Comparison of ENCODE assay signal across 16 cellular contexts in genomic region chr22:22857607-22858558, GRCh38. TPM values are rescaled to one million over a fixed set of nuclear protein-coding genes. Genes with fewer than 3 reads are reported as not detected.
"Had no signal": no experiment of that assay in that cellular context is flagged by ENCODE, and none has a peak within 500 bp of the region (broad histone marks: within the 10 kb centered on the region; RNA-seq: fewer than 3 reads in every experiment).

No MANE protein-coding gene starts in this region.

- H3K27ac ChIP-seq: breast epithelium, dorsolateral prefrontal cortex, thoracic aorta had no signal

- H3K4me3 ChIP-seq: breast epithelium, dorsolateral prefrontal cortex, lung, thoracic aorta had no signal

- DNase-seq: activated CD4-positive, alpha-beta memory T cell treated with anti-CD3 and anti-CD28 coated beads, Interleukin-2, amount 10 ng/mL, durations not matched to agents 7 days and 5 days; activated CD4-positive, alpha-beta T cell treated with anti-CD3 and anti-CD28 coated beads for 1 hour; activated naive CD8-positive, alpha-beta T cell treated with anti-CD3 and anti-CD28 coated beads, Interleukin-2, amount 10 ng/mL, durations not matched to agents 7 days and 5 days; activated T-cell treated with anti-CD3 and anti-CD28 coated beads, Interleukin-2, amount 50 U/mL, for 72 hours; aorta; dorsolateral prefrontal cortex; hypothalamus; natural killer cell; stimulated activated CD4-positive, alpha-beta T cell treated with anti-CD3 and anti-CD28 coated beads, Interleukin-2, amount 100 ng/mL, for 48 hours; stimulated activated naive CD8-positive, alpha-beta T cell treated with anti-CD3 and anti-CD28 coated beads, Interleukin-15, amount 100 ng/mL, for 72 hours had no signal

- ATAC-seq: activated T-cell treated with anti-CD3 and anti-CD28 coated beads, Interleukin-2, amount 50 U/mL, for 72 hours; natural killer cell; stimulated activated naive CD8-positive, alpha-beta T cell treated with anti-CD3 and anti-CD28 coated beads, Interleukin-15, amount 100 ng/mL, for 72 hours had no signal

- H3K9me3 ChIP-seq: breast epithelium, thoracic aorta had no signal

- H3K36me3 ChIP-seq: breast epithelium, thoracic aorta had no signal

- H3K4me1 ChIP-seq: breast epithelium had no signal

RNA-seq across cellular contexts. Expression of gene IGLL5, which starts 29.7 kb away (rescaled TPM):
- total RNA-seq: activated CD4-positive, alpha-beta memory T cell treated with anti-CD3 and anti-CD28 coated beads, Interleukin-2, amount 10 ng/mL, durations not matched to agents 7 days and 5 days; activated naive CD8-positive, alpha-beta T cell treated with anti-CD3 and anti-CD28 coated beads, Interleukin-2, amount 10 ng/mL, durations not matched to agents 7 days and 5 days; activated T-cell treated with anti-CD3 and anti-CD28 coated beads, Interleukin-2, amount 50 U/mL, for 72 hours; chondrocyte; fibroblast of villous mesenchyme; pulmonary artery endothelial cell had no signal
